Comparison of ENCODE assay signal across 29 cellular contexts in the genomic region with DNA sequence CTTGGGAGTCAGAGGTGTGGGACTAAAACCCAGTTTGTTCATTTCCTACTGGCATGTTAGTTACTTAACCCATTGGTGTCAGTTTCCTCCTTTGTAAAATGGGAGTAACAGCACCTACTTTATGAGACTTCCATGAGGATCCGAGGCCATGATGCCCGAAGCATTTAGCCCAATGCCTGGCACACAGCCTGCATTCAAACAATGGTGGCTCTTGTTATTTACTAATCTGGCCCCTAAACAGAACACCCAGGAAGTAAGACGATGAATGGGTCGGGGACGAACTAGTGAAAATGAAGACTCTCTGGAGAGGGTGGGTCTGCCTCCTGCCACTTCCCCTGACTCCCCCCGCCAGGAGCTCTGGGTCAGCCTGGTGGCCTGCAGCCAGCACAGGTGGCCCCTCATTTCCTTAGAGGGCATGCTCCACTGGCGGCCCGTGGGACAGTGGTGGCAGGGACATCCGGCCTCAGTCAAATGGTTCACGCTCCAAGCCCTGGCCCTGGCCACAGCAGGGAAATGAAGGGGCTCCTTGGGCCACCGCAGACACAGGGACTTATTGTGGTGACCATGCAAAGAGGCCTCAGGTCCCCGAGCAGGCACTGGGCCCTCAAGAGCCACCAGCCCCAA. TPM values are rescaled to one million over a fixed set of nuclear protein-coding genes. Genes with fewer than 3 reads are reported as not detected.
DNase-seq lines count a peak whose midpoint lies in the region; ATAC-seq, FAIRE-seq and TF ChIP-seq lines count a peak whose summit lies in the region.
"Had no signal": no experiment of that assay in that cellular context is flagged by ENCODE, and none has a peak within 500 bp of the region (broad histone marks: within the 10 kb centered on the region; RNA-seq: fewer than 3 reads in every experiment).

No MANE protein-coding gene starts in this region.

- DNase-seq in WTC11 (ENCODE audit: low spot score) (no peak), HepG2 (ENCODE audit: low spot score) (no peak), putamen (ENCODE audit: low spot score) (peak; percentile 23), NCI-H2171 (lab: John Stamatoyannopoulos, UW) (no peak), breast epithelium (ENCODE audit: low spot score in 2 of 2) (no peak)
- no peak for DNase-seq in CD8-positive, alpha-beta T cell
- DNase-seq: 8988T; ACHN; CD4-positive, alpha-beta T cell; DMS 273 treated with DMSO at 0.1 percent for 48 hours; DMS79 treated with DMSO at 0.1 percent for 48 hours; GOT3; HFFc6; Kasumi-1; NCI-H1092 treated with DMSO at 0.1 percent for 48 hours; NCI-H1436; NCI-H187; NCI-H2081 treated with DMSO at 0.1 percent for 48 hours; NCI-H446; NCI-H524 treated with DMSO at 0.1 percent for 48 hours; NCI-H774 had no signal

- H3K36me3 ChIP-seq in BLaER1 (peaks cover 23% of the 10 kb centered on the region), HepG2 (replicated peaks in 1 of 2; ENCODE audit: control insufficient read depth in 1 of 2, insufficient read depth in 2 of 2, low read length in 2 of 2) (peaks cover 8 to 16% of the 10 kb centered on the region in 2 experiments; a peak in 4 of 5 replicates), breast epithelium (no peaks in the 10 kb centered on the region)
- H3K36me3 ChIP-seq in CD8-positive, alpha-beta T cell (ENCODE audit: insufficient read depth, low read length): no peaks in the 10 kb centered on the region
- H3K36me3 ChIP-seq: HAP-1 had no signal

- FAIRE-seq in HepG2 (lab: Jason Lieb, UNC): no peak
- FAIRE-seq: GM18507 had no signal

- no peak overlapping the region for H3K4me3 Mint-ChIP-seq in WTC11
- H3K4me3 Mint-ChIP-seq in CD8-positive, alpha-beta T cell: no peak overlapping the region
- H3K4me3 Mint-ChIP-seq: CD4-positive, alpha-beta T cell; HFFc6 had no signal

- intact Hi-C loops in HepG2 (cut with micrococcal nuclease; ENCODE audit: unreplicated experiment) (no loop called here), breast epithelium (cut with DNase I; ENCODE audit: low total_unique reads) (no loop called here)
- intact Hi-C loops in CD8-positive, alpha-beta T cell (cut with DNase I, micrococcal nuclease): no loop called here

- no peak for TF ChIP-seq RAD21 in HepG2 (CRISPR knock-in tag; IDR thresholded peaks at IDR 0.05)

- H3K9ac ChIP-seq in BLaER1 (0 out of 2 replicates have a peak overlapping the region, but pooled peaks have one; percentile 12), HepG2 (ENCODE audit: insufficient read depth, low read depth, low read length) (no peak overlapping the region)

- H3K27ac Mint-ChIP-seq in WTC11: 0 out of 2 replicates have a peak overlapping the region, but pooled peaks have one; percentile 15
- H3K27ac Mint-ChIP-seq in CD8-positive, alpha-beta T cell: no peak overlapping the region
- H3K27ac Mint-ChIP-seq: CD4-positive, alpha-beta T cell; HFFc6 had no signal

- no peaks in the 10 kb centered on the region for H3K36me3 Mint-ChIP-seq in WTC11
- no peaks in the 10 kb centered on the region for H3K36me3 Mint-ChIP-seq in CD8-positive, alpha-beta T cell

- H2AFZ ChIP-seq in HepG2 (ENCODE audit: low read length): no peak overlapping the region

- whole genome bisulfite sequencing in HepG2 (ENCODE audit: low lambda C conversion rate): 62% methylated on average over 7 of the region's 12 CpGs

- H3K27ac ChIP-seq in BLaER1: peak overlapping the region; percentile 39
- no peak overlapping the region for H3K27ac ChIP-seq in HepG2 (ENCODE audit: extremely low read length, insufficient read depth, low read length)
- H3K27ac ChIP-seq in breast epithelium: no peak overlapping the region
- H3K27ac ChIP-seq in CD8-positive, alpha-beta T cell (ENCODE audit: low read depth, low read length): no peak overlapping the region

- peaks cover 33% of the 10 kb centered on the region for H3K4me1 ChIP-seq in BLaER1
- H3K4me1 ChIP-seq in HepG2 (ENCODE audit: insufficient read depth, low read length): peaks cover 10% of the 10 kb centered on the region
- H3K4me1 ChIP-seq in breast epithelium: no peaks in the 10 kb centered on the region
- no peaks in the 10 kb centered on the region for H3K4me1 ChIP-seq in CD8-positive, alpha-beta T cell (ENCODE audit: insufficient read depth, low read length)
- H3K4me1 ChIP-seq: HAP-1 had no signal

- ATAC-seq in WTC11 (no peak), HepG2 (peak; percentile 7), HG02763 (IDR thresholded peaks at IDR 0.05; ENCODE audit: unreplicated experiment) (no peak)
- ATAC-seq in CD8-positive, alpha-beta T cell: no peak
- ATAC-seq: SK-N-SH treated with all-trans-retinoic acid at 6 μM for 48 hours had no signal

- no peaks in the 10 kb centered on the region; the same call in 1 of the 2 replicates for H3K27me3 Mint-ChIP-seq in WTC11 (ENCODE audit: low read depth)
- H3K27me3 Mint-ChIP-seq in CD8-positive, alpha-beta T cell (ENCODE audit: low read depth): peaks cover 3% of the 10 kb centered on the region
- H3K27me3 Mint-ChIP-seq: CD4-positive, alpha-beta T cell had no signal

- H4K20me1 ChIP-seq in BLaER1 (no peaks in the 10 kb centered on the region), HepG2 (ENCODE audit: insufficient read depth, low read length) (peaks cover 8% of the 10 kb centered on the region; the same call in 1 of the 2 replicates)

- no peaks in the 10 kb centered on the region for H3K4me1 Mint-ChIP-seq in WTC11
- H3K4me1 Mint-ChIP-seq in CD8-positive, alpha-beta T cell (ENCODE audit: low read depth): no peaks in the 10 kb centered on the region

- H3K27me3 ChIP-seq in BLaER1 (no peaks in the 10 kb centered on the region), HepG2 (ENCODE audit: control insufficient read depth in 1 of 2, insufficient read depth in 2 of 2, low read length in 2 of 2) (peaks cover 1 to 28% of the 10 kb centered on the region in 2 experiments), breast epithelium (no peaks in the 10 kb centered on the region)
- no peaks in the 10 kb centered on the region for H3K27me3 ChIP-seq in CD8-positive, alpha-beta T cell (ENCODE audit: insufficient read depth, low read length)

- POLR2A ChIA-PET in WTC11 (lab: Charles Lee) (no interaction called here), HepG2 (lab: Yijun Ruan, JAX) (no interaction called here)
- POLR2A ChIA-PET in CD8-positive, alpha-beta T cell (lab: Charles Lee): no interaction called here

- in situ Hi-C loops in HepG2 (cut with HindIII; ENCODE audit: extremely low pct_ligation_motif_present, low pct_unique_long_range_greater_than_20kb): no loop called here

- peak overlapping the region; percentile 78 for H3K4me2 ChIP-seq in BLaER1
- H3K4me2 ChIP-seq in HepG2 (ENCODE audit: low read depth, low read length): no peak overlapping the region

- BruUV-seq in HepG2 (replicated peaks; lab: Mats Ljungman, UMichigan): no TSS peak

- H3K4me3 ChIP-seq in BLaER1: no peak overlapping the region
- no peak overlapping the region for H3K4me3 ChIP-seq in HepG2 (replicated peaks in 1 of 3; ENCODE audit: insufficient read depth in 1 of 3, low read depth in 2 of 3, low read length in 3 of 3)
- H3K4me3 ChIP-seq in breast epithelium: no peak overlapping the region
- no peak overlapping the region for H3K4me3 ChIP-seq in CD8-positive, alpha-beta T cell (ENCODE audit: low read depth, low read length)
- H3K4me3 ChIP-seq: HAP-1 had no signal

- no peak for TF ChIP-seq EP300 in HepG2 (IDR thresholded peaks at IDR 0.05; ENCODE audit: low read depth in 2 of 2, low read length in 2 of 2)
- no peak for TF ChIP-seq EP300 in HepG2 (CRISPR knock-in tag; IDR thresholded peaks at IDR 0.05; ENCODE audit: borderline replicate concordance)

- no peaks in the 10 kb centered on the region for H3K79me2 ChIP-seq in HepG2 (ENCODE audit: insufficient read depth, low read length)

- no peaks in the 10 kb centered on the region for H3K9me3 Mint-ChIP-seq in WTC11
- no peaks in the 10 kb centered on the region for H3K9me3 Mint-ChIP-seq in CD8-positive, alpha-beta T cell
- H3K9me3 Mint-ChIP-seq: CD4-positive, alpha-beta T cell; HFFc6 had no signal

- TF ChIP-seq POLR2A in HepG2 (IDR thresholded peaks at IDR 0.05; ENCODE audit: insufficient read depth in 1 of 2, low read depth in 2 of 2, low read length in 2 of 2) (no peak), breast epithelium (IDR thresholded peaks at IDR 0.05) (no peak)

- TF ChIP-seq CTCF in WTC11 (IDR thresholded peaks at IDR 0.05) (no peak), HepG2 (CRISPR knock-in tag; IDR thresholded peaks at IDR 0.05) (no peak), breast epithelium (IDR thresholded peaks at IDR 0.05) (no peak)
- TF ChIP-seq CTCF in CD8-positive, alpha-beta T cell (IDR thresholded peaks at IDR 0.05): no peak

- no peaks in the 10 kb centered on the region for H3K9me3 ChIP-seq in BLaER1
- H3K9me3 ChIP-seq in HepG2 (ENCODE audit: low read length): no peaks in the 10 kb centered on the region
- no peaks in the 10 kb centered on the region for H3K9me3 ChIP-seq in breast epithelium
- no peaks in the 10 kb centered on the region for H3K9me3 ChIP-seq in CD8-positive, alpha-beta T cell (ENCODE audit: low read length)
- H3K9me3 ChIP-seq: HAP-1 had no signal

- CTCF ChIA-PET in WTC11 (lab: Charles Lee): interaction anchor here (1.5 to 2.6 kb wide), 4 partner anchors 15 to 271 kb away, joined by 5 to 12 read pairs (median 6); no protein-coding TSS in a partner anchor
- CTCF ChIA-PET in HepG2 (lab: Yijun Ruan, JAX; ENCODE audit: low intra/inter-chr PET ratio, low total read pairs): no interaction called here
- CTCF ChIA-PET in CD8-positive, alpha-beta T cell (lab: Charles Lee): no interaction called here

RNA-seq across cellular contexts. Expression of a gene that starts 9.5 kb away (rescaled TPM):
- total RNA-seq in WTC11 (2021): not detected in 3 replicates
- not detected in 2 replicates for total RNA-seq in HepG2 (2016; rRNA removed; fragmentation: Illumina TruSeq; extraction: Trizol)
- total RNA-seq in HepG2 (2016; cell fraction: cytosol; rRNA removed; fragmentation: Illumina TruSeq; extraction: Trizol; ENCODE audit: low read depth): not detected in 2 replicates
- total RNA-seq in HepG2 (2016; cell fraction: insoluble cytoplasmic fraction; rRNA removed; fragmentation: Illumina TruSeq; extraction: Trizol): not detected in 2 replicates
- not detected in 2 replicates for total RNA-seq in HepG2 (2016; cell fraction: membrane; rRNA removed; fragmentation: Illumina TruSeq; extraction: Trizol)
- total RNA-seq in HepG2 (2016; cell fraction: nucleus; rRNA removed; fragmentation: Illumina TruSeq; extraction: Trizol): not detected in 2 replicates
- polyA plus RNA-seq in HepG2 (2011; rRNA removed): not detected in 2 replicates
- polyA plus RNA-seq in HepG2 (2011; cell fraction: cytosol; rRNA removed): 0.01 TPM in 1 of 2 replicates, not detected in the other
- polyA plus RNA-seq in HepG2 (2011; cell fraction: nucleus; rRNA removed): 0.08 and 0.16 TPM in 2 replicates
- 0.09 TPM in 1 of 2 replicates, not detected in the other for polyA plus RNA-seq in HepG2 (2012)
- polyA plus RNA-seq in HepG2 (2016; cell fraction: cytosol; fragmentation: Illumina TruSeq; extraction: Trizol; ENCODE audit: low read depth): not detected in 2 replicates
- polyA plus RNA-seq in HepG2 (2016; cell fraction: insoluble cytoplasmic fraction; fragmentation: Illumina TruSeq; extraction: Trizol; ENCODE audit: low read depth): not detected in 2 replicates
- polyA plus RNA-seq in HepG2 (2016; cell fraction: membrane; fragmentation: Illumina TruSeq; extraction: Trizol; ENCODE audit: low read depth): not detected in 2 replicates
- polyA plus RNA-seq in HepG2 (2016; cell fraction: nucleus; fragmentation: Illumina TruSeq; extraction: Trizol; ENCODE audit: insufficient read depth, low read depth): not detected in 2 replicates
- not detected in 2 replicates for polyA minus RNA-seq in HepG2 (2011; rRNA and poly(A)+ RNA removed; ENCODE audit: low replicate concordance)
- not detected in 2 replicates for polyA minus RNA-seq in HepG2 (2011; cell fraction: cytosol; rRNA and poly(A)+ RNA removed)
- polyA minus RNA-seq in HepG2 (2011; cell fraction: nucleus; rRNA and poly(A)+ RNA removed): not detected in 2 replicates
- not detected for total RNA-seq in breast epithelium
- not detected for total RNA-seq in CD8-positive, alpha-beta T cell
- total RNA-seq: CD4-positive, alpha-beta T cell; HFFc6; HT-29; M059J had no signal
- polyA plus RNA-seq: BJ had no signal

RNA-seq across cellular contexts. Expression of a gene that starts 33.4 kb away (rescaled TPM):
- total RNA-seq in WTC11 (2021) (31.0 to 37.5 TPM (median 36.2 TPM) in 3 replicates), HepG2 (2016; rRNA removed; fragmentation: Illumina TruSeq; extraction: Trizol) (58.5 and 76.4 TPM in 2 replicates), breast epithelium (10 to 100 TPM; 15.7 to 81.0 (median 23.7) TPM)
- total RNA-seq in HepG2 (2016; cell fraction: cytosol; rRNA removed; fragmentation: Illumina TruSeq; extraction: Trizol; ENCODE audit: low read depth): 7.2 and 7.7 TPM in 2 replicates
- total RNA-seq in HepG2 (2016; cell fraction: insoluble cytoplasmic fraction; rRNA removed; fragmentation: Illumina TruSeq; extraction: Trizol): 53.0 and 79.3 TPM in 2 replicates
- 22.0 and 22.8 TPM in 2 replicates for total RNA-seq in HepG2 (2016; cell fraction: membrane; rRNA removed; fragmentation: Illumina TruSeq; extraction: Trizol)
- 52.1 and 60.8 TPM in 2 replicates for total RNA-seq in HepG2 (2016; cell fraction: nucleus; rRNA removed; fragmentation: Illumina TruSeq; extraction: Trizol)
- polyA plus RNA-seq in HepG2 (2011; rRNA removed): 229 and 240 TPM in 2 replicates
- 210 and 362 TPM in 2 replicates for polyA plus RNA-seq in HepG2 (2011; cell fraction: cytosol; rRNA removed)
- 328 and 432 TPM in 2 replicates for polyA plus RNA-seq in HepG2 (2011; cell fraction: nucleus; rRNA removed)
- 87.2 and 88.3 TPM in 2 replicates for polyA plus RNA-seq in HepG2 (2012)
- 7.1 and 8.1 TPM in 2 replicates for polyA plus RNA-seq in HepG2 (2016; cell fraction: cytosol; fragmentation: Illumina TruSeq; extraction: Trizol; ENCODE audit: low read depth)
- polyA plus RNA-seq in HepG2 (2016; cell fraction: insoluble cytoplasmic fraction; fragmentation: Illumina TruSeq; extraction: Trizol; ENCODE audit: low read depth): 53.0 and 59.0 TPM in 2 replicates
- 16.0 and 17.1 TPM in 2 replicates for polyA plus RNA-seq in HepG2 (2016; cell fraction: membrane; fragmentation: Illumina TruSeq; extraction: Trizol; ENCODE audit: low read depth)
- 91.4 and 94.6 TPM in 2 replicates for polyA plus RNA-seq in HepG2 (2016; cell fraction: nucleus; fragmentation: Illumina TruSeq; extraction: Trizol; ENCODE audit: insufficient read depth, low read depth)
- 12.3 and 373 TPM in 2 replicates for polyA minus RNA-seq in HepG2 (2011; rRNA and poly(A)+ RNA removed; ENCODE audit: low replicate concordance)
- polyA minus RNA-seq in HepG2 (2011; cell fraction: cytosol; rRNA and poly(A)+ RNA removed): 140 and 148 TPM in 2 replicates
- 129 and 138 TPM in 2 replicates for polyA minus RNA-seq in HepG2 (2011; cell fraction: nucleus; rRNA and poly(A)+ RNA removed)
- 1 to 10 TPM; 1.0 to 1.3 TPM for total RNA-seq in CD8-positive, alpha-beta T cell
